Comparison of ENCODE assay signal across 28 cellular contexts in the genomic region with DNA sequence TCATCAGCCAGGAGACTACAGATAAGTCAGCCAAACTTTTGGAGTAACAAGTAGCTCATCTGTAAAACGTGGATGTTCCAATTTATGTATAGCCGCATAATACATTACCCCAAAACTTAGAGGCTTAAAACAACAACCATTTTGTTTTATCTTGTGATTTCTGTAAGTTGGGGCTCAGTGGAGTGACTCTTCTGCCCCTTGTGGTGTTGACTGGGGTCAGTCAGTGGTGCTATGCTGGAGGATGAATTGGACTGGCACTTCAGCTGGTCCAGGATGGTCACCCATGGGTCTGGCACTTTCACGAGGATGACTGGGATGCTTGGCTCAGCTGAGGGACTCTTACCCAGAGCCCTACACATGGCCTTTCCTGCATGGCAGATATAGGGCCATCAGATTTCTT.
"Had no signal": no experiment of that assay in that cellular context is flagged by ENCODE, and none has a peak within 500 bp of the region (broad histone marks: within the 10 kb centered on the region; RNA-seq: fewer than 3 reads in every experiment).

No MANE protein-coding gene starts in this region.

- H3K9me3 Mint-ChIP-seq: dendritic cell treated with granulocyte-macrophage colony-stimulating factor and Interleukin-4, amounts not matched to agents 40 ng/mL and 50 ng/mL, for 4 days; effector memory CD8-positive, alpha-beta T cell had no signal

- H3K27ac Mint-ChIP-seq: dendritic cell treated with granulocyte-macrophage colony-stimulating factor and Interleukin-4, amounts not matched to agents 40 ng/mL and 50 ng/mL, for 4 days; effector memory CD8-positive, alpha-beta T cell had no signal

- H3K9me3 ChIP-seq: colonic mucosa, esophagus muscularis mucosa, esophagus squamous epithelium, gastrocnemius medialis, gastroesophageal sphincter, heart left ventricle, heart right ventricle had no signal

- DNase-seq: colonic mucosa; cortex of kidney; dermis blood vessel endothelial cell; dorsolateral prefrontal cortex; effector CD4-positive, alpha-beta T cell; effector CD8-positive, alpha-beta T cell; effector memory CD4-positive, alpha-beta T cell; effector memory CD8-positive, alpha-beta T cell; erythroblast; esophagus squamous epithelium; foreskin fibroblast; foreskin keratinocyte; foreskin melanocyte; gastrocnemius medialis; glutamatergic neuron; head of caudate nucleus; heart left ventricle; heart right ventricle had no signal

- H3K27me3 ChIP-seq: colonic mucosa, dorsolateral prefrontal cortex, esophagus muscularis mucosa, esophagus squamous epithelium, foreskin keratinocyte, gastrocnemius medialis, gastroesophageal sphincter, heart left ventricle, heart right ventricle had no signal

- H3K4me1 ChIP-seq: colonic mucosa, esophagus muscularis mucosa, foreskin keratinocyte, gastrocnemius medialis, gastroesophageal sphincter, heart left ventricle, heart right ventricle had no signal

- H3K4me3 Mint-ChIP-seq: dendritic cell treated with granulocyte-macrophage colony-stimulating factor and Interleukin-4, amounts not matched to agents 40 ng/mL and 50 ng/mL, for 4 days; effector memory CD8-positive, alpha-beta T cell had no signal

- H3K27ac ChIP-seq: colonic mucosa, coronary artery, dorsolateral prefrontal cortex, epithelial cell of prostate, esophagus muscularis mucosa, esophagus squamous epithelium, foreskin keratinocyte, gastrocnemius medialis, gastroesophageal sphincter, heart left ventricle, heart right ventricle had no signal

- H3K4me3 ChIP-seq: colonic mucosa, coronary artery, dorsolateral prefrontal cortex, esophagus muscularis mucosa, esophagus squamous epithelium, gastrocnemius medialis, gastroesophageal sphincter, heart left ventricle, heart right ventricle had no signal

- H3K27me3 Mint-ChIP-seq: dendritic cell treated with granulocyte-macrophage colony-stimulating factor and Interleukin-4, amounts not matched to agents 40 ng/mL and 50 ng/mL, for 4 days; effector memory CD8-positive, alpha-beta T cell had no signal

- FAIRE-seq: colon, endometrium, endothelial cell of umbilical vein, frontal cortex had no signal

- ATAC-seq: effector memory CD8-positive, alpha-beta T cell; esophagus mucosa; foreskin keratinocyte; gastrocnemius medialis; gastroesophageal sphincter; heart left ventricle; heart right ventricle had no signal

- H3K36me3 ChIP-seq: colonic mucosa, esophagus muscularis mucosa, esophagus squamous epithelium, gastrocnemius medialis, gastroesophageal sphincter, heart left ventricle, heart right ventricle had no signal
